Comparison of ENCODE assay signal across 16 cellular contexts in the genomic region with DNA sequence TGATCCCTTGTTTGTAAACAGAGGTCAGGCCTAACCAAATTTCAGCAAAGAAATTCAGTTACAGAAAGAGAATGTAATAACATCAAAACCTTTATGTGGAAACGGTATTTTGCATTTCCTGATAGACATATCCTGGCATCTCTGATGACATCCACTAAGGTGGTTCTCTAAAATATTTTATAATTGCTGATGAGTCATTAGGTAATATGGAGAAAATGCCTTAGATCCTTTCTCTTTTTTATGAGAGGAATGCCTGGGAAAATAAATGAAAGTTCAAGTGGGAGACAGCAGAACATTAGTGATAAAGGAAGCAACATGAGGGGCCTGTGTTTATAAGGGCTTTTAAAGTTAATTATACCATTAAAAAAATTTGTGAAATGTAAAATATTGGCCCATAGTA.
DNase-seq lines count a peak whose midpoint lies in the region; ATAC-seq and TF ChIP-seq lines count a peak whose summit lies in the region.
"Had no signal": no experiment of that assay in that cellular context is flagged by ENCODE, and none has a peak within 500 bp of the region (broad histone marks: within the 10 kb centered on the region; RNA-seq: fewer than 3 reads in every experiment).

No MANE protein-coding gene starts in this region.

- no peak for DNase-seq in activated naive CD4-positive, alpha-beta T cell treated with anti-CD3 and anti-CD28 coated beads for 36 hours
- DNase-seq in activated naive CD4-positive, alpha-beta T cell treated with anti-CD3 and anti-CD28 coated beads, Interleukin-2, amount 10 ng/mL, durations not matched to agents 7 days and 5 days: no peak
- DNase-seq in ELR (ENCODE audit: low read depth): peak; percentile 23
- no peak for DNase-seq in mesendoderm
- no peak for DNase-seq in endothelial cell (ENCODE audit: low spot score)
- DNase-seq: 8988T; ACHN; CD4-positive, CD25-positive, alpha-beta regulatory T cell; DMS53; GDM1 had no signal

- H3K4me3 Mint-ChIP-seq in activated naive CD4-positive, alpha-beta T cell treated with anti-CD3 and anti-CD28 coated beads for 36 hours: peak overlapping the region; percentile 46
- no peak overlapping the region for H3K4me3 Mint-ChIP-seq in activated naive CD4-positive, alpha-beta T cell treated with anti-CD3 and anti-CD28 coated beads, Interleukin-2, amount 10 ng/mL, durations not matched to agents 7 days and 5 days
- no peak overlapping the region for H3K4me3 Mint-ChIP-seq in endothelial cell (ENCODE audit: unreplicated experiment)
- H3K4me3 Mint-ChIP-seq: CD4-positive, CD25-positive, alpha-beta regulatory T cell had no signal

- H3K9ac ChIP-seq in mesendoderm (ENCODE audit: low read length): no peak overlapping the region
- H3K9ac ChIP-seq: BLaER1 treated with 17β-estradiol and CSF1 and Interleukin-3, amounts not matched to agents 10 nM and 100 nM had no signal

- ATAC-seq in SK-N-SH treated with all-trans-retinoic acid at 6 μM for 48 hours (no peak), GM18505 (IDR thresholded peaks at IDR 0.05; ENCODE audit: unreplicated experiment) (no peak), HG03097 (IDR thresholded peaks at IDR 0.05; ENCODE audit: low FRiP score, unreplicated experiment) (no peak)
- ATAC-seq: HCT116, HepG2 had no signal

- WGBS in mesendoderm (ENCODE audit: extremely low coverage, insufficient coverage, low lambda C conversion rate): no CpG with 5 or more reads among the region's 1 CpG

- no peak for TF ChIP-seq CTCF in endothelial cell (IDR thresholded peaks at IDR 0.05; ENCODE audit: unreplicated experiment)

- H3K4me1 ChIP-seq in mesendoderm (ENCODE audit: control insufficient read depth, low read depth, low read length): peaks cover 9% of the 10 kb centered on the region

- no peaks in the 10 kb centered on the region for H3K79me1 ChIP-seq in mesendoderm (ENCODE audit: low read length)

- H3K4me1 Mint-ChIP-seq in activated naive CD4-positive, alpha-beta T cell treated with anti-CD3 and anti-CD28 coated beads for 36 hours (ENCODE audit: low read depth): peaks cover 60% of the 10 kb centered on the region
- H3K4me1 Mint-ChIP-seq in activated naive CD4-positive, alpha-beta T cell treated with anti-CD3 and anti-CD28 coated beads, Interleukin-2, amount 10 ng/mL, durations not matched to agents 7 days and 5 days: peaks cover 5% of the 10 kb centered on the region
- H3K4me1 Mint-ChIP-seq in endothelial cell (ENCODE audit: unreplicated experiment): peaks cover 31% of the 10 kb centered on the region

- no peaks in the 10 kb centered on the region for H3K27me3 Mint-ChIP-seq in activated naive CD4-positive, alpha-beta T cell treated with anti-CD3 and anti-CD28 coated beads for 36 hours (ENCODE audit: low read depth)
- H3K27me3 Mint-ChIP-seq in activated naive CD4-positive, alpha-beta T cell treated with anti-CD3 and anti-CD28 coated beads, Interleukin-2, amount 10 ng/mL, durations not matched to agents 7 days and 5 days: no peaks in the 10 kb centered on the region
- H3K27me3 Mint-ChIP-seq in endothelial cell (ENCODE audit: unreplicated experiment): no peaks in the 10 kb centered on the region
- H3K27me3 Mint-ChIP-seq: CD4-positive, CD25-positive, alpha-beta regulatory T cell had no signal

- H4K5ac ChIP-seq in mesendoderm (ENCODE audit: low read length): no peak overlapping the region

- H3K27me3 ChIP-seq in mesendoderm (ENCODE audit: insufficient read depth, low read length, poor library complexity): no peaks in the 10 kb centered on the region
- H3K27me3 ChIP-seq: BLaER1 treated with 17β-estradiol and CSF1 and Interleukin-3, amounts not matched to agents 10 nM and 100 nM had no signal

- no peak overlapping the region for H3K4ac ChIP-seq in mesendoderm (ENCODE audit: low read depth, low read length)

- no peaks in the 10 kb centered on the region for H3K36me3 ChIP-seq in mesendoderm (ENCODE audit: control insufficient read depth, insufficient read depth, low read length)
- H3K36me3 ChIP-seq: BLaER1 treated with 17β-estradiol and CSF1 and Interleukin-3, amounts not matched to agents 10 nM and 100 nM had no signal

- no peak overlapping the region for H3K56ac ChIP-seq in mesendoderm (ENCODE audit: low read length)

- no peak overlapping the region for H2AK5ac ChIP-seq in mesendoderm (ENCODE audit: low read length)

- H3K27ac Mint-ChIP-seq in activated naive CD4-positive, alpha-beta T cell treated with anti-CD3 and anti-CD28 coated beads for 36 hours: no peak overlapping the region
- no peak overlapping the region for H3K27ac Mint-ChIP-seq in activated naive CD4-positive, alpha-beta T cell treated with anti-CD3 and anti-CD28 coated beads, Interleukin-2, amount 10 ng/mL, durations not matched to agents 7 days and 5 days
- no peak overlapping the region for H3K27ac Mint-ChIP-seq in endothelial cell (ENCODE audit: unreplicated experiment)

- CTCF ChIA-PET in activated naive CD4-positive, alpha-beta T cell treated with anti-CD3 and anti-CD28 coated beads for 36 hours (lab: Charles Lee): no interaction called here
- CTCF ChIA-PET in activated naive CD4-positive, alpha-beta T cell treated with anti-CD3 and anti-CD28 coated beads, Interleukin-2, amount 10 ng/mL, durations not matched to agents 7 days and 5 days (lab: Charles Lee): no interaction called here

- peak overlapping the region; percentile 74 for H2BK15ac ChIP-seq in mesendoderm (replicated peaks; ENCODE audit: low read depth)

- no peak overlapping the region for H3K4me3 ChIP-seq in mesendoderm (ENCODE audit: low read length)
- H3K4me3 ChIP-seq: BLaER1 treated with 17β-estradiol and CSF1 and Interleukin-3, amounts not matched to agents 10 nM and 100 nM had no signal

- no peak overlapping the region for H3K18ac ChIP-seq in mesendoderm (ENCODE audit: low read length)

- intact Hi-C loops in activated naive CD4-positive, alpha-beta T cell treated with anti-CD3 and anti-CD28 coated beads for 36 hours (cut with micrococcal nuclease): loop anchor here (10.0 kb wide), 1 partner anchor 442 kb away; a partner anchor contains a TSS

- H4K8ac ChIP-seq in mesendoderm (ENCODE audit: low read depth, low read length): no peak overlapping the region

- no peaks in the 10 kb centered on the region for H3K79me2 ChIP-seq in mesendoderm (ENCODE audit: control insufficient read depth, insufficient read depth, low read length)

- no peak overlapping the region for H3K4me2 ChIP-seq in mesendoderm (ENCODE audit: low read length)
- H3K4me2 ChIP-seq: BLaER1 treated with 17β-estradiol and CSF1 and Interleukin-3, amounts not matched to agents 10 nM and 100 nM had no signal

- no peak for TF ChIP-seq POLR2A in GM18505 (IDR thresholded peaks at IDR 0.05; ENCODE audit: borderline replicate concordance, extremely low read depth, insufficient read depth, insufficient read length)

- H3K9me3 Mint-ChIP-seq in activated naive CD4-positive, alpha-beta T cell treated with anti-CD3 and anti-CD28 coated beads for 36 hours: no peaks in the 10 kb centered on the region
- H3K9me3 Mint-ChIP-seq in activated naive CD4-positive, alpha-beta T cell treated with anti-CD3 and anti-CD28 coated beads, Interleukin-2, amount 10 ng/mL, durations not matched to agents 7 days and 5 days: no peaks in the 10 kb centered on the region
- H3K9me3 Mint-ChIP-seq in endothelial cell (ENCODE audit: unreplicated experiment): no peaks in the 10 kb centered on the region
- H3K9me3 Mint-ChIP-seq: CD4-positive, CD25-positive, alpha-beta regulatory T cell had no signal

- no peak overlapping the region for H3K23ac ChIP-seq in mesendoderm (ENCODE audit: low read length)

- no peak overlapping the region for H2BK5ac ChIP-seq in mesendoderm (ENCODE audit: low read length)

- H2BK120ac ChIP-seq in mesendoderm (ENCODE audit: low read depth, low read length): no peak overlapping the region

- no peak overlapping the region for H3K27ac ChIP-seq in mesendoderm (ENCODE audit: low read depth, low read length)
- H3K27ac ChIP-seq: BLaER1 treated with 17β-estradiol and CSF1 and Interleukin-3, amounts not matched to agents 10 nM and 100 nM had no signal

- peaks cover 2% of the 10 kb centered on the region for H3K36me3 Mint-ChIP-seq in activated naive CD4-positive, alpha-beta T cell treated with anti-CD3 and anti-CD28 coated beads for 36 hours (ENCODE audit: low read depth)
- H3K36me3 Mint-ChIP-seq in activated naive CD4-positive, alpha-beta T cell treated with anti-CD3 and anti-CD28 coated beads, Interleukin-2, amount 10 ng/mL, durations not matched to agents 7 days and 5 days: no peaks in the 10 kb centered on the region
- no peaks in the 10 kb centered on the region for H3K36me3 Mint-ChIP-seq in endothelial cell (ENCODE audit: low read depth, unreplicated experiment)

TF ChIP-seq in SK-N-SH treated with all-trans-retinoic acid at 6 μM for 48 hours, 23 proteins besides CTCF, POLR2A, EP300 and RAD21 (continues in another document):
- TF ChIP-seq GLIS3 (CRISPR knock-in tag; IDR thresholded peaks at IDR 0.05) (no peak), BACH2 (CRISPR knock-in tag; IDR thresholded peaks at IDR 0.05; ENCODE audit: borderline replicate concordance) (no peak), ISL1 (CRISPR knock-in tag; IDR thresholded peaks at IDR 0.05) (peak; percentile 93), TOX (CRISPR knock-in tag; IDR thresholded peaks at IDR 0.05; ENCODE audit: borderline replicate concordance) (no peak), ARNTL (CRISPR knock-in tag; IDR thresholded peaks at IDR 0.05; ENCODE audit: borderline replicate concordance, low read depth) (no peak)
- TF ChIP-seq, protein P1, sequence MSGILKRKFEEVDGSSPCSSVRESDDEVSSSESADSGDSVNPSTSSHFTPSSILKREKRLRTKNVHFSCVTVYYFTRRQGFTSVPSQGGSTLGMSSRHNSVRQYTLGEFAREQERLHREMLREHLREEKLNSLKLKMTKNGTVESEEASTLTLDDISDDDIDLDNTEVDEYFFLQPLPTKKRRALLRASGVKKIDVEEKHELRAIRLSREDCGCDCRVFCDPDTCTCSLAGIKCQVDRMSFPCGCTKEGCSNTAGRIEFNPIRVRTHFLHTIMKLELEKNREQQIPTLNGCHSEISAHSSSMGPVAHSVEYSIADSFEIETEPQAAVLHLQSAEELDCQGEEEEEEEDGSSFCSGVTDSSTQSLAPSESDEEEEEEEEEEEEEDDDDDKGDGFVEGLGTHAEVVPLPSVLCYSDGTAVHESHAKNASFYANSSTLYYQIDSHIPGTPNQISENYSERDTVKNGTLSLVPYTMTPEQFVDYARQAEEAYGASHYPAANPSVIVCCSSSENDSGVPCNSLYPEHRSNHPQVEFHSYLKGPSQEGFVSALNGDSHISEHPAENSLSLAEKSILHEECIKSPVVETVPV (CRISPR knock-in tag; IDR thresholded peaks at IDR 0.05): 0 out of 2 replicates have a peak, but pooled peaks have one; percentile 48
